In the genomic region with DNA sequence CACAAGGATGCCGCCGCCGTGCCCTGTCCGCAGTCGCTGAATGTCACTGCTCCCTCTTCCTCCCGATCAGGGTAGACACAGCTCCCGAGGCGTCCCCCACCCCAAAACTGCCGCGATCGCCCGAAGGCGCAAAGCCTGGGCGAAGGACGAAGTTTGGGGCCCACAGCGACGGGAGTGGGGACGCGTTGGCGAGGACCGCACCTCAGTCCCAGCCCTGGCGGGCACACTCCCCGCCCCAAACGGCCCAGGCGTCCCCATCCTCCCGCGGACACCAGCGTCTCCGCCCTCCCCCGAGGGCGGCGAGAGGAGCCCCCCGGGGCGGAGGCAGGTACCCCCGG, we compare ENCODE assay signal across 8 cellular contexts. TPM values are rescaled to one million over a fixed set of nuclear protein-coding genes. Genes with fewer than 3 reads are reported as not detected.
DNase-seq lines count a peak whose midpoint lies in the region; ATAC-seq and TF ChIP-seq lines count a peak whose summit lies in the region.

No MANE protein-coding gene starts in this region.

- TF ChIP-seq CTCF in BJ (IDR thresholded peaks at IDR 0.05; ENCODE audit: insufficient read depth, low read depth, low read length) (no peak), epithelial cell of esophagus (IDR thresholded peaks at IDR 0.05; ENCODE audit: insufficient read depth, low read depth, low read length, missing control alignments) (no peak)

- H3K4me3 ChIP-seq in BJ (ENCODE audit: low read depth, low read length) = peak overlapping the region; percentile 97
- peak overlapping the region; percentile 77 for H3K4me3 ChIP-seq in epithelial cell of esophagus (ENCODE audit: low read length)

- no peaks in the 10 kb centered on the region for H3K9me3 Mint-ChIP-seq in naive thymus-derived CD8-positive, alpha-beta T cell

- no peaks in the 10 kb centered on the region for H3K36me3 ChIP-seq in BJ (ENCODE audit: control insufficient read depth, insufficient read depth, low read length)

- peaks cover 30 to 64% (median 56%) of the 10 kb centered on the region in 4 donors for H3K4me1 Mint-ChIP-seq in naive thymus-derived CD8-positive, alpha-beta T cell

- H3K27ac ChIP-seq in substantia nigra (ENCODE audit: low read depth, low read length, poor library complexity, severe bottlenecking) = peak overlapping the region; percentile 92

- ATAC-seq in HG02885 (IDR thresholded peaks at IDR 0.05; ENCODE audit: poor library complexity, unreplicated experiment) (peak; percentile 3), HG03139 (IDR thresholded peaks at IDR 0.05; ENCODE audit: unreplicated experiment) (no peak)
- peak in 1 of 2 donors; percentile 1 for ATAC-seq in naive thymus-derived CD8-positive, alpha-beta T cell

- H3K27me3 Mint-ChIP-seq in naive thymus-derived CD8-positive, alpha-beta T cell = no peaks in the 10 kb centered on the region

- DNase-seq in BJ (ENCODE audit: low read depth) (no peak), epithelial cell of esophagus (ENCODE audit: low read depth) (no peak), substantia nigra (lab: John Stamatoyannopoulos, UW) (peak in 38 of 49 donors; percentile 21 to 75 (median 55)), A172 (ENCODE audit: low spot score) (no peak)
- peak; percentile 27 to 29 for DNase-seq in activated CD4-positive, alpha-beta T cell treated with anti-CD3 and anti-CD28 coated beads, Interleukin-2, amount 50 U/mL, for 4 hours
- DNase-seq in naive thymus-derived CD8-positive, alpha-beta T cell = peak in 8 of 10 donors; percentile 25 to 62 (median 46)

- POLR2A ChIA-PET in BJ (lab: Charles Lee) = no interaction called here
- POLR2A ChIA-PET in naive thymus-derived CD8-positive, alpha-beta T cell (lab: Charles Lee) = interaction anchor here (0.6 to 3.2 kb wide), 8 partner anchors 54 to 648 kb away, joined by 3 to 17 read pairs (median 4); a partner anchor contains a TSS

- peak overlapping the region; percentile 82 to 97 (median 93) for H3K27ac Mint-ChIP-seq in naive thymus-derived CD8-positive, alpha-beta T cell

- no peaks in the 10 kb centered on the region for H3K27me3 ChIP-seq in BJ (ENCODE audit: control insufficient read depth, insufficient read depth, low read length)

- no peaks in the 10 kb centered on the region for H3K36me3 Mint-ChIP-seq in naive thymus-derived CD8-positive, alpha-beta T cell

- CTCF ChIA-PET in BJ (lab: Yijun Ruan, JAX) = no interaction called here

- H3K4me3 Mint-ChIP-seq in naive thymus-derived CD8-positive, alpha-beta T cell = peak overlapping the region; percentile 82 to 93 (median 86)

RNA-seq across cellular contexts. Expression of a gene that starts 1.4 kb away (rescaled TPM):
- polyA plus RNA-seq in BJ (2011; rRNA removed) = 5.1 and 7.7 TPM in 2 replicates
- polyA minus RNA-seq in BJ (2011; rRNA and poly(A)+ RNA removed) = 28.7 and 33.8 TPM in 2 replicates
- total RNA-seq in naive thymus-derived CD8-positive, alpha-beta T cell = 10 to 100 TPM; 69.6 to 70.3 TPM
- polyA plus RNA-seq in naive thymus-derived CD8-positive, alpha-beta T cell = 10 to 100 TPM; 19.0 to 29.3 (median 26.2) TPM
- 5.2 and 8.0 TPM in 2 replicates for total RNA-seq in A172 (2014; rRNA removed; shearing (Covaris generic))

Comparison
In these comparisons a context has a peak if more than half of its experiments do, and no peak if none do; other contexts are left out.
1. DNase-seq: peak in activated CD4-positive, alpha-beta T cell treated with anti-CD3 and anti-CD28 coated beads, Interleukin-2, amount 50 U/mL, for 4 hours (2 of 2), naive thymus-derived CD8-positive, alpha-beta T cell (8 of 10) and substantia nigra (38 of 49); none in BJ (single experiment), epithelial cell of esophagus (single experiment) and A172 (single experiment).